In the genomic region with DNA sequence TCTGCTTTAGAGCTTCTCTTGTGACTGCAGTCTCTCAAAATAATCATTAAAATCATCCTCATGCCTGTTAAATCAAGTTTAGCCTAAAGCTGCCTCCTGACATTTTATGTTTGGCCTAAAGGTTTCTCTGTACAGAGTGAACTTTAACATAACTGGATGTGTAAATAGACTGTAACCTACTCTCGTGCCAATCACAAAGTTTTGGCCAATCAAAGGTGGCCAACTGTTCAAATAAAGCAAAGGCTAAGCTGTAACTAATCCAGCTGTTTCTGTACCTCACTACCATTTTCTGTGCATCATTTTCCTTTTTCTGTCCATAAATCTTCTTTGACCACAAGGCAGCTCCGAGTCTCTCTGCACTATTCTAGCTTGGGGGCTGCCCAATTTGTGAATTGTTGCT, we compare ENCODE assay signal across 15 cellular contexts.
DNase-seq lines count a peak whose midpoint lies in the region; ATAC-seq, FAIRE-seq and TF ChIP-seq lines count a peak whose summit lies in the region.
"Had no signal": no experiment of that assay in that cellular context is flagged by ENCODE, and none has a peak within 500 bp of the region (broad histone marks: within the 10 kb centered on the region; RNA-seq: fewer than 3 reads in every experiment).

No MANE protein-coding gene starts in this region.

- TF ChIP-seq CTCF in body of pancreas (IDR thresholded peaks at IDR 0.05) = no peak
- no peak for TF ChIP-seq CTCF in HepG2 (CRISPR knock-in tag; IDR thresholded peaks at IDR 0.05)
- no peak for TF ChIP-seq CTCF in stomach (IDR thresholded peaks at IDR 0.05)

- 44 to 53% methylated on average over 2 of the region's 2 CpGs for WGBS in body of pancreas, 2 donors
- WGBS in HepG2 (ENCODE audit: low lambda C conversion rate) = 2% methylated on average over 2 of the region's 2 CpGs
- WGBS in stomach, 5 donors = 43 to 71% (median 51%) methylated on average over 2 of the region's 2 CpGs

- no peak for TF ChIP-seq POLR2A in H54 (IDR thresholded peaks at IDR 0.05; ENCODE audit: low read depth, low read length)
- no peak for TF ChIP-seq POLR2A in body of pancreas (IDR thresholded peaks at IDR 0.05)
- TF ChIP-seq POLR2A in HepG2 (IDR thresholded peaks at IDR 0.05; ENCODE audit: insufficient read depth in 1 of 2, low read depth in 2 of 2, low read length in 2 of 2) = no peak
- TF ChIP-seq POLR2A in stomach (IDR thresholded peaks at IDR 0.05) = no peak

- no peaks in the 10 kb centered on the region for H4K20me1 ChIP-seq in HepG2 (ENCODE audit: insufficient read depth, low read length)

- TF ChIP-seq RAD21 in HepG2 (CRISPR knock-in tag; IDR thresholded peaks at IDR 0.05) = no peak

- ATAC-seq in body of pancreas (peak; percentile 65), HepG2 (peak; percentile 76), GM19463 (IDR thresholded peaks at IDR 0.05; ENCODE audit: unreplicated experiment) (no peak), GM21825 (IDR thresholded peaks at IDR 0.05; ENCODE audit: unreplicated experiment) (no peak)
- ATAC-seq: A549, HCT116 had no signal

- CTCF ChIA-PET in HepG2 (lab: Yijun Ruan, JAX; ENCODE audit: low intra/inter-chr PET ratio, low total read pairs) = no interaction called here

- peaks cover 10% of the 10 kb centered on the region for H3K4me1 ChIP-seq in body of pancreas
- H3K4me1 ChIP-seq in HepG2 (ENCODE audit: insufficient read depth, low read length) = peaks cover 13% of the 10 kb centered on the region
- peaks cover 0 to 17% (median 6%) of the 10 kb centered on the region in 4 donors for H3K4me1 ChIP-seq in stomach
- H3K4me1 ChIP-seq: A549, BE2C had no signal

- no TSS peak for BruUV-seq in HepG2 (replicated peaks; lab: Mats Ljungman, UMichigan)

- POLR2A ChIA-PET in HepG2 (lab: Yijun Ruan, JAX) = no interaction called here

- no peaks in the 10 kb centered on the region for H3K79me2 ChIP-seq in HepG2 (ENCODE audit: insufficient read depth, low read length)

- H3K27me3 ChIP-seq in body of pancreas (no peaks in the 10 kb centered on the region), HepG2 (ENCODE audit: control insufficient read depth in 1 of 2, insufficient read depth in 2 of 2, low read length in 2 of 2) (no peaks in the 10 kb centered on the region), stomach (no peaks in the 10 kb centered on the region)
- H3K27me3 ChIP-seq: BE2C had no signal

- H3K4me2 ChIP-seq in HepG2 (ENCODE audit: low read depth, low read length) = no peak overlapping the region
- H3K4me2 ChIP-seq: A549 had no signal

- H3K9ac ChIP-seq in HepG2 (ENCODE audit: insufficient read depth, low read depth, low read length) = no peak overlapping the region

- TF ChIP-seq EP300 in HepG2 (IDR thresholded peaks at IDR 0.05; ENCODE audit: low read depth in 2 of 2, low read length in 2 of 2) (no peak), HepG2 (CRISPR knock-in tag; IDR thresholded peaks at IDR 0.05; ENCODE audit: borderline replicate concordance) (no peak), stomach (IDR thresholded peaks at IDR 0.05) (no peak)

- H3K27ac ChIP-seq in body of pancreas = no peak overlapping the region
- no peak overlapping the region for H3K27ac ChIP-seq in HepG2 (ENCODE audit: extremely low read length, insufficient read depth, low read length)
- H3K27ac ChIP-seq in stomach = peak overlapping the region in 2 of 5 donors; percentile 1 to 63
- H3K27ac ChIP-seq: A549 had no signal

- H3K36me3 ChIP-seq in body of pancreas (replicated peaks in 1 of 2; ENCODE audit: insufficient read depth in 1 of 2, low read depth in 2 of 2) (no peaks in the 10 kb centered on the region), HepG2 (replicated peaks in 1 of 2; ENCODE audit: control insufficient read depth in 1 of 2, insufficient read depth in 2 of 2, low read length in 2 of 2) (no peaks in the 10 kb centered on the region), stomach (no peaks in the 10 kb centered on the region)
- H3K36me3 ChIP-seq: BE2C had no signal

- H3K4me3 ChIP-seq in body of pancreas (no peak overlapping the region), HepG2 (replicated peaks in 1 of 3; ENCODE audit: insufficient read depth in 1 of 3, low read depth in 2 of 3, low read length in 3 of 3) (no peak overlapping the region), stomach (no peak overlapping the region)
- H3K4me3 ChIP-seq: A549 had no signal

- in situ Hi-C loops in HepG2 (cut with HindIII; ENCODE audit: extremely low pct_ligation_motif_present, low pct_unique_long_range_greater_than_20kb) = no loop called here

- H3K9me3 ChIP-seq in body of pancreas (no peaks in the 10 kb centered on the region), HepG2 (ENCODE audit: low read length) (no peaks in the 10 kb centered on the region), stomach (no peaks in the 10 kb centered on the region)
- H3K9me3 ChIP-seq: A549, BE2C had no signal

- DNase-seq in H54 (ENCODE audit: insufficient read length, low spot score) = no peak
- DNase-seq in body of pancreas = peak; percentile 15 to 60 (median 36)
- DNase-seq in HepG2 (ENCODE audit: low spot score) = peak; percentile 14
- peak; percentile 45 for DNase-seq in stomach
- no peak for DNase-seq in NCI-H446 treated with DMSO at 0.1 percent for 48 hours (lab: John Stamatoyannopoulos, UW)
- DNase-seq: BE2C; CD4-positive, alpha-beta memory T cell; DND-41; GDM1; IMR-90; KBM-7 had no signal

- no peak overlapping the region for H2AFZ ChIP-seq in HepG2 (ENCODE audit: low read length)

- FAIRE-seq in H54 (lab: Jason Lieb, UNC) = peak; percentile 45
- FAIRE-seq in HepG2 (lab: Jason Lieb, UNC) = peak; percentile 69
- FAIRE-seq: A549 had no signal

- intact Hi-C loops in body of pancreas (cut with DNase I) (no loop called here), HepG2 (cut with micrococcal nuclease; ENCODE audit: unreplicated experiment) (no loop called here), stomach (cut with DNase I; ENCODE audit: low total_unique reads) (no loop called here)

TF ChIP-seq in HepG2, 621 proteins besides CTCF, POLR2A, EP300 and RAD21 (continues in another document):
- TF ChIP-seq ZNF383 (CRISPR knock-in tag; IDR thresholded peaks at IDR 0.05; ENCODE audit: borderline replicate concordance) (no peak), PPARG (CRISPR knock-in tag; conservative IDR thresholded peaks at IDR 0.05) (0 out of 2 replicates have a peak, but pooled peaks have one; percentile 57), ZNF253 (CRISPR knock-in tag; IDR thresholded peaks at IDR 0.05; ENCODE audit: borderline replicate concordance) (no peak), ZNF3 (CRISPR knock-in tag; IDR thresholded peaks at IDR 0.05) (no peak), ZBTB40 (IDR thresholded peaks at IDR 0.05) (no peak), ZBTB40 (CRISPR knock-in tag; IDR thresholded peaks at IDR 0.05) (no peak), BHLHE40 (IDR thresholded peaks at IDR 0.05; ENCODE audit: low read length) (peak; percentile 48), NFYC (CRISPR knock-in tag; IDR thresholded peaks at IDR 0.05) (peak; percentile 37; the same call in 1 of the 2 replicates)

Comparison
In these comparisons a context has a peak if more than half of its experiments do, and no peak if none do; other contexts are left out.
1. DNase-seq: peak in body of pancreas (4 of 4), HepG2 (single experiment) and stomach (single experiment); none in H54 (single experiment) and NCI-H446 treated with DMSO at 0.1 percent for 48 hours (single experiment).
2. ATAC-seq: peak in body of pancreas (single experiment) and HepG2 (single experiment); none in GM19463 (single experiment) and GM21825 (single experiment).